In genomic region chr2:150847578-150847977, GRCh38 we compare ENCODE assay signal across 24 cellular contexts.
"Had no signal": no experiment of that assay in that cellular context is flagged by ENCODE, and none has a peak within 500 bp of the region (broad histone marks: within the 10 kb centered on the region; RNA-seq: fewer than 3 reads in every experiment).

No MANE protein-coding gene starts in this region.

- H3K27ac ChIP-seq: coronary artery, heart right ventricle, left ventricle myocardium inferior, parathyroid adenoma, right lobe of liver, skin epidermis, tibial artery had no signal

- DNase-seq: activated CD4-positive, alpha-beta T cell treated with anti-CD3 and anti-CD28 coated beads for 4 hours; activated CD4-positive, alpha-beta T cell treated with anti-CD3 and anti-CD28 coated beads, Interleukin-2, amount 50 U/mL, for 48 hours; activated CD4-positive, CD25-positive, alpha-beta regulatory T cell; activated naive CD4-positive, alpha-beta T cell treated with anti-CD3 and anti-CD28 coated beads for 36 hours; activated T-cell treated with anti-CD3 and anti-CD28 coated beads, Interleukin-2, amount 50 U/mL, for 48 hours; amygdala; cerebellar nuclear complex; erythroblast; foreskin fibroblast; heart right ventricle; immature natural killer cell; left ventricle myocardium inferior; midbrain; nucleus accumbens; right lobe of liver; stimulated activated CD4-positive, alpha-beta T cell treated with anti-CD3 and anti-CD28 coated beads, Interleukin-1b, Interleukin-23, amount 100 ng/mL, for 48 hours; stimulated activated naive CD8-positive, alpha-beta T cell treated with anti-CD3 and anti-CD28 coated beads, Interleukin-15, amount 100 ng/mL, for 72 hours; T1000; tibial artery had no signal

- H2AFZ ChIP-seq: parathyroid adenoma had no signal

- H3K27me3 ChIP-seq: heart right ventricle, right lobe of liver, tibial artery had no signal

- H3K36me3 ChIP-seq: heart right ventricle, left ventricle myocardium inferior, right lobe of liver, tibial artery had no signal

- H3K4me1 ChIP-seq: heart right ventricle, left ventricle myocardium inferior, parathyroid adenoma, right lobe of liver, tibial artery had no signal

- H3K9ac ChIP-seq: parathyroid adenoma had no signal

- H3K4me3 ChIP-seq: coronary artery, heart right ventricle, left ventricle myocardium inferior, right lobe of liver, skin epidermis, tibial artery had no signal

- ATAC-seq: heart right ventricle; natural killer cell treated with Interleukin-12 subunit alpha and Interleukin-12 subunit beta and Interleukin-15 and Interleukin-18, amount 100 ng/mL, for 72 hours; right lobe of liver; stimulated activated effector memory CD8-positive, alpha-beta T cell treated with anti-CD3 and anti-CD28 coated beads, Interleukin-12 subunit alpha, Interleukin-12 subunit beta, amount 100 ng/mL, for 72 hours; stimulated activated naive CD8-positive, alpha-beta T cell treated with anti-CD3 and anti-CD28 coated beads, Interleukin-15, amount 100 ng/mL, for 72 hours had no signal

- H3K9me3 ChIP-seq: right lobe of liver had no signal
